14 cellular contexts compared by ENCODE assay signal in the genomic region with DNA sequence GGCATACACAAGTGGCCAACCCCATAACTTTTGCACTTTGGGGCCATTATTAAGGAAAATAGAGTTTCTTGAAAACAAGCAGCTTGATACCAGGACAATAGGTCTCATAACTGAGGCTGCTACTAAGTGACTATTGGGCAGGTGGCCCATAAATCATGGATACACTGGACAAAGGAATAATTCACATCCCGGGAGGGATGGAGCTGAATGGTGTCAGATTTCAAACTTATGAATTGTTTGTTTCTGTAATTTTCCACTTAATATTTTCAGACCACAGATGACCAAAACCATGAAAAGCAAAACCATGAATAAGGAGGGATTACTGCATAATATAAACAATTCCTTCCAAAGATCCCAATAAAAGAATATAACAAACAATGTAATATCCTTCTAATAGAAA.
DNase-seq lines count a peak whose midpoint lies in the region; ATAC-seq, FAIRE-seq and TF ChIP-seq lines count a peak whose summit lies in the region.
"Had no signal": no experiment of that assay in that cellular context is flagged by ENCODE, and none has a peak within 500 bp of the region (broad histone marks: within the 10 kb centered on the region; RNA-seq: fewer than 3 reads in every experiment).

No MANE protein-coding gene starts in this region.

- H3F3A ChIP-seq in PC-9 (ENCODE audit: insufficient read depth, low read depth): no peaks in the 10 kb centered on the region

- H4K20me1 ChIP-seq in PC-9 (ENCODE audit: insufficient read depth): no peaks in the 10 kb centered on the region

- intact Hi-C loops in sigmoid colon (cut with DNase I): loop anchor here (10.0 kb wide), 1 partner anchor 113 kb away; the partner anchor contains the start of gene WDFY3
- intact Hi-C loops in PC-9 (cut with micrococcal nuclease; ENCODE audit: unreplicated experiment): no loop called here

- H3K4me2 ChIP-seq in PC-9: no peak overlapping the region

- WGBS in sigmoid colon, 2 donors: 62 to 67% methylated on average over 1 of the region's 1 CpG

- H3K27me3 ChIP-seq in sigmoid colon (no peaks in the 10 kb centered on the region), PC-9 (ENCODE audit: insufficient read depth, low read depth) (no peaks in the 10 kb centered on the region)
- H3K27me3 ChIP-seq: BE2C had no signal

- FAIRE-seq in frontal cortex (lab: Jason Lieb, UNC): peak; percentile 64

- no peak for TF ChIP-seq POLR2A in sigmoid colon (IDR thresholded peaks at IDR 0.05)

- TF ChIP-seq CTCF in sigmoid colon (IDR thresholded peaks at IDR 0.05): no peak
- TF ChIP-seq CTCF in PC-9 (conservative IDR thresholded peaks at IDR 0.05): no peak

- CTCF ChIA-PET in PC-9 (lab: Charles Lee): no interaction called here

- peak; percentile 54; the same call in 2 of the 3 replicates for ATAC-seq in SK-N-SH treated with all-trans-retinoic acid at 6 μM for 48 hours
- ATAC-seq: right cardiac atrium had no signal

- H3K4me1 ChIP-seq in sigmoid colon (peaks cover 0 to 17% (median 6%) of the 10 kb centered on the region in 4 donors), PC-9 (replicated peaks; ENCODE audit: insufficient read depth) (0 out of 2 replicates have a peak, but pooled peaks cover 6% of the 10 kb centered on the region)

- H2AFZ ChIP-seq in PC-9: no peak overlapping the region

- no TSS peak for BruUV-seq in PC-9 (replicated peaks; lab: Mats Ljungman, UMichigan)

- POLR2A ChIA-PET in PC-9 (lab: Charles Lee; ENCODE audit: unreplicated experiment): no interaction called here

- no peaks in the 10 kb centered on the region for H3K79me2 ChIP-seq in PC-9 (ENCODE audit: low read depth)

- H3K9me2 ChIP-seq in PC-9 (ENCODE audit: insufficient read depth): no peaks in the 10 kb centered on the region

- H3K9me3 ChIP-seq in sigmoid colon (no peaks in the 10 kb centered on the region), PC-9 (ENCODE audit: insufficient read depth, low read depth) (no peaks in the 10 kb centered on the region)
- H3K9me3 ChIP-seq: BE2C had no signal

- TF ChIP-seq EP300 in sigmoid colon (IDR thresholded peaks at IDR 0.05): no peak

- H3K27ac ChIP-seq in sigmoid colon (no peak overlapping the region), PC-9 (no peak overlapping the region)

- H3K36me3 ChIP-seq in sigmoid colon: peaks cover 0 to 20% (median 5%) of the 10 kb centered on the region in 4 donors
- H3K36me3 ChIP-seq in PC-9 (ENCODE audit: low read depth): no peaks in the 10 kb centered on the region

- H3K4me3 ChIP-seq in sigmoid colon: no peak overlapping the region
- H3K4me3 ChIP-seq in PC-9: no peak overlapping the region

- peak; percentile 65 for DNase-seq in DMS79 (lab: John Stamatoyannopoulos, UW)
- peak; percentile 47 to 96 (median 72) for DNase-seq in NCI-H1417 (lab: John Stamatoyannopoulos, UW)
- DNase-seq in frontal cortex (ENCODE audit: low spot score in 2 of 2): no peak
- no peak for DNase-seq in NAMALWA (ENCODE audit: low spot score)
- DNase-seq in sigmoid colon: no peak
- no peak for DNase-seq in activated CD4-positive, CD25-positive, alpha-beta regulatory T cell treated with anti-CD3 and anti-CD28 coated beads, Interleukin-2, amount 50 U/mL, for 72 hours
- no peak for DNase-seq in PC-9
- DNase-seq: activated CD4-positive, alpha-beta memory T cell treated with anti-CD3 and anti-CD28 coated beads, Interleukin-2, amount 10 ng/mL, durations not matched to agents 7 days and 5 days; BE2C; GOT3; right cardiac atrium; T-helper 2 cell; trophoblast cell had no signal

TF ChIP-seq in SK-N-SH treated with all-trans-retinoic acid at 6 μM for 48 hours, 23 proteins besides CTCF, POLR2A, EP300 and RAD21:
- TF ChIP-seq GLIS3 (CRISPR knock-in tag; IDR thresholded peaks at IDR 0.05) (no peak), CREB5 (CRISPR knock-in tag; IDR thresholded peaks at IDR 0.05; ENCODE audit: low read depth) (no peak), TSHZ2 (CRISPR knock-in tag; IDR thresholded peaks at IDR 0.05) (no peak), ZC3H10 (CRISPR knock-in tag; IDR thresholded peaks at IDR 0.05) (no peak)
- TF ChIP-seq, protein P1, sequence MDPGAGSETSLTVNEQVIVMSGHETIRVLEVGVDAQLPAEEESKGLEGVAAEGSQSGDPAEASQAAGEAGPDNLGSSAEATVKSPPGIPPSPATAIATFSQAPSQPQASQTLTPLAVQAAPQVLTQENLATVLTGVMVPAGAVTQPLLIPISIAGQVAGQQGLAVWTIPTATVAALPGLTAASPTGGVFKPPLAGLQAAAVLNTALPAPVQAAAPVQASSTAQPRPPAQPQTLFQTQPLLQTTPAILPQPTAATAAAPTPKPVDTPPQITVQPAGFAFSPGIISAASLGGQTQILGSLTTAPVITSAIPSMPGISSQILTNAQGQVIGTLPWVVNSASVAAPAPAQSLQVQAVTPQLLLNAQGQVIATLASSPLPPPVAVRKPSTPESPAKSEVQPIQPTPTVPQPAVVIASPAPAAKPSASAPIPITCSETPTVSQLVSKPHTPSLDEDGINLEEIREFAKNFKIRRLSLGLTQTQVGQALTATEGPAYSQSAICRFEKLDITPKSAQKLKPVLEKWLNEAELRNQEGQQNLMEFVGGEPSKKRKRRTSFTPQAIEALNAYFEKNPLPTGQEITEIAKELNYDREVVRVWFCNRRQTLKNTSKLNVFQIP (CRISPR knock-in tag; IDR thresholded peaks at IDR 0.05; ENCODE audit: borderline replicate concordance, low read depth): no peak

Comparison
In these comparisons a context has a peak if more than half of its experiments do, and no peak if none do; other contexts are left out.
1. DNase-seq: peak in DMS79 (single experiment) and NCI-H1417 (3 of 3); none in frontal cortex (0 of 2), NAMALWA (single experiment), sigmoid colon (single experiment), activated CD4-positive, CD25-positive, alpha-beta regulatory T cell treated with anti-CD3 and anti-CD28 coated beads, Interleukin-2, amount 50 U/mL, for 72 hours (single experiment) and PC-9 (0 of 2).